14 cellular contexts compared by ENCODE assay signal in genomic region chr21:15010645-15011044, GRCh38.
"Had no signal": no experiment of that assay in that cellular context is flagged by ENCODE, and none has a peak within 500 bp of the region (broad histone marks: within the 10 kb centered on the region; RNA-seq: fewer than 3 reads in every experiment).

No MANE protein-coding gene starts in this region.

- DNase-seq: activated CD4-positive, alpha-beta T cell treated with anti-CD3 and anti-CD28 coated beads, Interleukin-2, amount 50 U/mL, for 4 hours; activated T-cell treated with anti-CD3 and anti-CD28 coated beads, Interleukin-2, amount 50 U/mL, for 72 hours; central memory CD4-positive, alpha-beta T cell; glutamatergic neuron; immature natural killer cell; left cardiac atrium; natural killer cell; sigmoid colon; stimulated activated CD4-positive, alpha-beta T cell treated with anti-CD3 and anti-CD28 coated beads, Interleukin-15, amount 100 ng/mL, for 24 hours; stimulated activated CD4-positive, alpha-beta T cell treated with anti-CD3 and anti-CD28 coated beads, Interleukin-4, amount 100 ng/mL, for 24 hours; stimulated activated naive CD8-positive, alpha-beta T cell treated with anti-CD3 and anti-CD28 coated beads, Interleukin-15, amount 100 ng/mL, for 72 hours; testis had no signal

- H3K9me3 ChIP-seq: sigmoid colon, testis had no signal

- H3K4me3 Mint-ChIP-seq: activated T-cell treated with anti-CD3 and anti-CD28 coated beads, Interleukin-2, amount 50 U/mL, for 72 hours; dendritic cell treated with granulocyte-macrophage colony-stimulating factor and Interleukin-4, amounts not matched to agents 40 ng/mL and 50 ng/mL, for 4 days; immature natural killer cell; natural killer cell; stimulated activated naive CD8-positive, alpha-beta T cell treated with anti-CD3 and anti-CD28 coated beads, Interleukin-15, amount 100 ng/mL, for 72 hours had no signal

- H3K9me3 Mint-ChIP-seq: dendritic cell treated with granulocyte-macrophage colony-stimulating factor and Interleukin-4, amounts not matched to agents 40 ng/mL and 50 ng/mL, for 4 days; immature natural killer cell; natural killer cell had no signal

- H3K36me3 ChIP-seq: sigmoid colon had no signal

- H3K27ac Mint-ChIP-seq: activated T-cell treated with anti-CD3 and anti-CD28 coated beads, Interleukin-2, amount 50 U/mL, for 72 hours; dendritic cell treated with granulocyte-macrophage colony-stimulating factor and Interleukin-4, amounts not matched to agents 40 ng/mL and 50 ng/mL, for 4 days; immature natural killer cell; natural killer cell; stimulated activated naive CD8-positive, alpha-beta T cell treated with anti-CD3 and anti-CD28 coated beads, Interleukin-15, amount 100 ng/mL, for 72 hours had no signal

- H3K36me3 Mint-ChIP-seq: immature natural killer cell had no signal

- H3K27me3 ChIP-seq: sigmoid colon, testis had no signal

- H3K27me3 Mint-ChIP-seq: dendritic cell treated with granulocyte-macrophage colony-stimulating factor and Interleukin-4, amounts not matched to agents 40 ng/mL and 50 ng/mL, for 4 days; stimulated activated naive CD8-positive, alpha-beta T cell treated with anti-CD3 and anti-CD28 coated beads, Interleukin-15, amount 100 ng/mL, for 72 hours had no signal

- H3K27ac ChIP-seq: sigmoid colon, testis had no signal

- ATAC-seq: activated CD4-positive, CD25-positive, alpha-beta regulatory T cell treated with anti-CD3 and anti-CD28 coated beads, Interleukin-2, amount 50 U/mL, for 24 hours; activated T-cell treated with anti-CD3 and anti-CD28 coated beads, Interleukin-2, amount 50 U/mL, for 72 hours; left cardiac atrium; natural killer cell; stimulated activated naive CD8-positive, alpha-beta T cell treated with anti-CD3 and anti-CD28 coated beads, Interleukin-15, amount 100 ng/mL, for 72 hours had no signal

- H3K4me3 ChIP-seq: sigmoid colon, testis had no signal
